ENCODE assay signal across 8 cellular contexts in genomic region chr3:150216041-150216811, GRCh38.
A peak's percentile ranks its signal among the peaks of the same experiment; 100 is the strongest.
DNase-seq lines count a peak whose midpoint lies in the region; ATAC-seq and TF ChIP-seq lines count a peak whose summit lies in the region.

No MANE protein-coding gene starts in this region.

- peak; percentile 100 for DNase-seq in NCI-H446 treated with DMSO at 0.1 percent for 48 hours (lab: John Stamatoyannopoulos, UW)
- DNase-seq in endodermal cell: no peak
- DNase-seq in ovary: peak; percentile 43 to 69 (median 48)
- no peak for DNase-seq in NCI-H1930 (lab: John Stamatoyannopoulos, UW)
- no peak for DNase-seq in NOMO-1 treated with dmso at 0.1 percent for 144 hours (lab: John Stamatoyannopoulos, UW; ENCODE audit: unreplicated experiment)
- DNase-seq in stomach: no peak

- peaks cover 3% of the 10 kb centered on the region for H3K36me3 Mint-ChIP-seq in endodermal cell (ENCODE audit: low read depth)

- H3K4me3 ChIP-seq in endodermal cell (ENCODE audit: low read length): no peak overlapping the region
- no peak overlapping the region for H3K4me3 ChIP-seq in ovary
- H3K4me3 ChIP-seq in stomach: no peak overlapping the region

- H3K4me1 ChIP-seq in endodermal cell (ENCODE audit: control insufficient read depth, insufficient read depth, low read length) (peaks cover 12% of the 10 kb centered on the region), ovary (ENCODE audit: insufficient read depth) (peaks cover 5% of the 10 kb centered on the region), stomach (peaks cover 0 to 23% (median 11%) of the 10 kb centered on the region in 4 donors)

- peaks cover 34% of the 10 kb centered on the region for H3K4me1 Mint-ChIP-seq in endodermal cell

- no peak overlapping the region for H3K9ac ChIP-seq in endodermal cell (ENCODE audit: extremely low read depth, low read length, poor library complexity, severe bottlenecking)

- H3K36me3 ChIP-seq in endodermal cell (ENCODE audit: control insufficient read depth, insufficient read depth, low read length): no peaks in the 10 kb centered on the region
- H3K36me3 ChIP-seq in ovary: no peaks in the 10 kb centered on the region
- H3K36me3 ChIP-seq in stomach: no peaks in the 10 kb centered on the region

- peak; percentile 30 for TF ChIP-seq CTCF in endodermal cell (conservative IDR thresholded peaks at IDR 0.05)
- TF ChIP-seq CTCF in ovary (IDR thresholded peaks at IDR 0.05): no peak
- no peak for TF ChIP-seq CTCF in stomach (IDR thresholded peaks at IDR 0.05)

- WGBS in endodermal cell (ENCODE audit: insufficient coverage in 1 of 2, insufficient read length in 1 of 2), 2 experiments: 78 to 86% methylated on average over 1 to 6 of the region's 6 CpGs
- WGBS in ovary, 3 donors: 11 to 19% (median 15%) methylated on average over 6 of the region's 6 CpGs
- WGBS in stomach, 5 donors: 48 to 62% (median 54%) methylated on average over 6 of the region's 6 CpGs

- no peaks in the 10 kb centered on the region for H3K27me3 Mint-ChIP-seq in endodermal cell (ENCODE audit: insufficient read depth)

- H3K27ac ChIP-seq in endodermal cell (ENCODE audit: low read depth, low read length) (peak overlapping the region; percentile 16), ovary (peak overlapping the region in 1 of 2 donors; percentile 29), stomach (peak overlapping the region in 2 of 5 donors; percentile 10 to 51)

- TF ChIP-seq EP300 in ovary (IDR thresholded peaks at IDR 0.05) (no peak), stomach (IDR thresholded peaks at IDR 0.05) (no peak)

- intact Hi-C loops in ovary (cut with DNase I) (no loop called here), stomach (cut with DNase I; ENCODE audit: low total_unique reads) (no loop called here)

- no peak overlapping the region for H3K27ac Mint-ChIP-seq in endodermal cell

- no peak overlapping the region for H3K4me3 Mint-ChIP-seq in endodermal cell

- H3K27me3 ChIP-seq in endodermal cell (ENCODE audit: control insufficient read depth, insufficient read depth, low read length, poor library complexity, severe bottlenecking) (no peaks in the 10 kb centered on the region), ovary (no peaks in the 10 kb centered on the region), stomach (peaks cover 0 to 6% (median 0%) of the 10 kb centered on the region in 3 donors)

- TF ChIP-seq POLR2A in ovary (IDR thresholded peaks at IDR 0.05): no peak
- TF ChIP-seq POLR2A in stomach (IDR thresholded peaks at IDR 0.05): no peak

- H3K9me3 ChIP-seq in endodermal cell (ENCODE audit: control insufficient read depth, low read length) (peaks cover 18% of the 10 kb centered on the region), ovary (no peaks in the 10 kb centered on the region), stomach (no peaks in the 10 kb centered on the region)

- H3K9me3 Mint-ChIP-seq in endodermal cell: peaks cover 18% of the 10 kb centered on the region

- ATAC-seq in GM19324 (IDR thresholded peaks at IDR 0.05; ENCODE audit: low FRiP score, unreplicated experiment): peak; percentile 52
- no peak for ATAC-seq in GM19452 (IDR thresholded peaks at IDR 0.05; ENCODE audit: unreplicated experiment)

Comparison
In these comparisons a context has a peak if more than half of its experiments do, and no peak if none do; other contexts are left out.
1. DNase-seq: peak in NCI-H446 treated with DMSO at 0.1 percent for 48 hours (single experiment) and ovary (5 of 5); none in endodermal cell (single experiment), NCI-H1930 (0 of 2), NOMO-1 treated with dmso at 0.1 percent for 144 hours (single experiment) and stomach (single experiment).